In genomic region chr10:91162495-91163268, GRCh38 we compare ENCODE assay signal across 8 cellular contexts.
A peak's percentile ranks its signal among the peaks of the same experiment; 100 is the strongest.
DNase-seq lines count a peak whose midpoint lies in the region; ATAC-seq lines count a peak whose summit lies in the region.

No MANE protein-coding gene starts in this region.

- H3K9me3 Mint-ChIP-seq in effector memory CD8-positive, alpha-beta T cell, result no peaks in the 10 kb centered on the region
- H3K9me3 Mint-ChIP-seq in memory B cell, result no peaks in the 10 kb centered on the region

- peak overlapping the region; percentile 89 to 91 for H3K4me3 Mint-ChIP-seq in effector memory CD8-positive, alpha-beta T cell
- H3K4me3 Mint-ChIP-seq in memory B cell, result peak overlapping the region; percentile 89

- peaks cover 20% of the 10 kb centered on the region for H3K36me3 Mint-ChIP-seq in effector memory CD8-positive, alpha-beta T cell (ENCODE audit: insufficient read depth)
- peaks cover 5% of the 10 kb centered on the region for H3K36me3 Mint-ChIP-seq in memory B cell

- ATAC-seq in HG02852 (IDR thresholded peaks at IDR 0.05; ENCODE audit: unreplicated experiment) (peak; percentile 65), memory B cell (ENCODE audit: low read depth) (peak; percentile 61)
- ATAC-seq in effector memory CD8-positive, alpha-beta T cell (replicated peaks), result peak; percentile 63

- H3K27ac Mint-ChIP-seq in effector memory CD8-positive, alpha-beta T cell, result peak overlapping the region; percentile 98
- peak overlapping the region; percentile 93 for H3K27ac Mint-ChIP-seq in memory B cell

- no peaks in the 10 kb centered on the region for H3K27me3 Mint-ChIP-seq in effector memory CD8-positive, alpha-beta T cell
- H3K27me3 Mint-ChIP-seq in memory B cell, result no peaks in the 10 kb centered on the region

- DNase-seq in NCI-H2196 (lab: John Stamatoyannopoulos, UW; ENCODE audit: unreplicated experiment) (peak; percentile 36), NCI-H2196 treated with DMSO at 0.1 percent for 48 hours (lab: John Stamatoyannopoulos, UW; ENCODE audit: unreplicated experiment) (no peak), NCI-H226 (peak; percentile 56), memory B cell (ENCODE audit: low spot score in 2 of 2) (peak; percentile 77 to 80)
- DNase-seq in activated CD8-positive, alpha-beta memory T cell treated with anti-CD3 and anti-CD28 coated beads, Interleukin-2, amount 50 U/mL, for 24 hours (ENCODE audit: extremely low read depth), result peak; percentile 19
- DNase-seq in effector memory CD8-positive, alpha-beta T cell, result peak; percentile 75 to 80 (median 75)
- DNase-seq in stimulated activated CD4-positive, alpha-beta T cell treated with anti-CD3 and anti-CD28 coated beads, TNF-alpha, amount 100 ng/mL, for 4 hours (ENCODE audit: low read depth in 3 of 3), result peak; percentile 58 to 66 (median 61)

- peaks cover 25 to 40% of the 10 kb centered on the region in 2 donors for H3K4me1 Mint-ChIP-seq in effector memory CD8-positive, alpha-beta T cell (ENCODE audit: low read depth in 2 of 2)
- peaks cover 25% of the 10 kb centered on the region for H3K4me1 Mint-ChIP-seq in memory B cell
